Comparison of ENCODE assay signal across 9 cellular contexts in the genomic region with DNA sequence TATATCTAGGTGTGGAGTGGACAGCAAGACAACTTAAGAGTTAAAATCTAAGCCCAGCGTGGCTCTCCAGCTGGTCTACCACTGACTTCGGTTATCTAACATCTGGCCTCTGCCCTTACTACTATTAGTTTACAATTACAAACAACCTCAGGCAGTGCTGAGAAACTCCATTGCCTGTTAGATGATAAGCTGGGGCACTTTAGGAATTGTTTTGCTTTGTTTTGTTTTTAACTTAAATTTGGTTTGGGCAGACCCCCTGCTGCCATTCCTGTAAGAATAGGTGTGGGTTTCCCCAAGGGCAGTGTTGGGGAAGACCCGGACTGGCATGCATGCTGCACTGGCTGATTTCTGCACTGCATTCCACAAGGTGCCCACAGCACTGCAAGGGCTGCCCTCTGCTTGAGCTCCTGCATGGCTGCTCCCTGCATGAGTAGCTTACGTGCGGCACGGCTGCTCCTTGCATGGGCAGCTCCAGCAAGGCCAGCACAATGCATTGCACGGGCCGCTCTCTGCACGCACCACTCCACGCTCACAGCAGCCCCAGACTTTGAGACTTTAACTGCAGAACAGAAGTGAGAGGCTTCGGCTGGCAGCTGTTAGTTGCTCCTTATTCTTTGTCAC.
DNase-seq lines count a peak whose midpoint lies in the region; ATAC-seq and TF ChIP-seq lines count a peak whose summit lies in the region.
"Had no signal": no experiment of that assay in that cellular context is flagged by ENCODE, and none has a peak within 500 bp of the region (broad histone marks: within the 10 kb centered on the region; RNA-seq: fewer than 3 reads in every experiment).

No MANE protein-coding gene starts in this region.

- H3K4me2 ChIP-seq in OCI-LY3 (ENCODE audit: low read length) = peak overlapping the region; percentile 88

- H3K27ac Mint-ChIP-seq in activated T-cell treated with anti-CD3 and anti-CD28 coated beads, Interleukin-2, amount 50 U/mL, for 72 hours = no peak overlapping the region

- H3K36me3 Mint-ChIP-seq in activated T-cell treated with anti-CD3 and anti-CD28 coated beads, Interleukin-2, amount 50 U/mL, for 72 hours (ENCODE audit: insufficient read depth in 2 of 2) = peaks cover 0 to 5% of the 10 kb centered on the region in 2 donors

- no peak for TF ChIP-seq EP300 in tibial nerve (IDR thresholded peaks at IDR 0.05)

- ATAC-seq in activated T-cell treated with anti-CD3 and anti-CD28 coated beads, Interleukin-2, amount 50 U/mL, for 72 hours (replicated peaks in 1 of 2) = no peak
- ATAC-seq in esophagus mucosa = peak; percentile 39

- H3K27me3 ChIP-seq in OCI-LY3 (ENCODE audit: low read depth, low read length) = peaks cover 23% of the 10 kb centered on the region
- no peaks in the 10 kb centered on the region for H3K27me3 ChIP-seq in tibial nerve
- H3K27me3 ChIP-seq in HAP-1 (ENCODE audit: low read depth) = no peaks in the 10 kb centered on the region

- H3K4me3 Mint-ChIP-seq in activated T-cell treated with anti-CD3 and anti-CD28 coated beads, Interleukin-2, amount 50 U/mL, for 72 hours = peak overlapping the region; percentile 63 to 85

- H3K4me1 Mint-ChIP-seq in activated T-cell treated with anti-CD3 and anti-CD28 coated beads, Interleukin-2, amount 50 U/mL, for 72 hours (ENCODE audit: low read depth) = peaks cover 71% of the 10 kb centered on the region

- DNase-seq in activated T-cell treated with anti-CD3 and anti-CD28 coated beads, Interleukin-2, amount 50 U/mL, for 72 hours = no peak
- no peak for DNase-seq in activated T-cell treated with anti-CD3 and anti-CD28 coated beads, Interleukin-2, amount 50 U/mL, for 48 hours
- DNase-seq in tibial nerve (ENCODE audit: low spot score in 2 of 2) = no peak
- no peak for DNase-seq in activated gamma-delta T cell treated with Interleukin-2 at 50 U/mL for 16 hours
- DNase-seq in HAP-1 (ENCODE audit: low spot score in 2 of 2) = no peak
- no peak for DNase-seq in OCI-M2 (lab: John Stamatoyannopoulos, UW; ENCODE audit: unreplicated experiment)
- DNase-seq: activated CD4-positive, alpha-beta T cell treated with anti-CD3 and anti-CD28 coated beads for 1 hour had no signal

- in situ Hi-C loops in HAP-1 (cut with MboI; ENCODE audit: low sequenced_read_pairs) = no loop called here

- no peaks in the 10 kb centered on the region for H3K9me3 Mint-ChIP-seq in activated T-cell treated with anti-CD3 and anti-CD28 coated beads, Interleukin-2, amount 50 U/mL, for 72 hours

- 52 to 57% methylated on average over 10 of the region's 11 CpGs for WGBS in tibial nerve, 2 donors

- H3K36me3 ChIP-seq in OCI-LY3 (replicated peaks; ENCODE audit: low read depth, low read length) (no peaks in the 10 kb centered on the region), tibial nerve (no peaks in the 10 kb centered on the region), HAP-1 (replicated peaks) (no peaks in the 10 kb centered on the region)

- peaks cover 80% of the 10 kb centered on the region for H3K4me1 ChIP-seq in OCI-LY3 (ENCODE audit: low read length)
- H3K4me1 ChIP-seq in tibial nerve = peaks cover 0 to 56% (median 12%) of the 10 kb centered on the region in 4 donors
- peaks cover 28% of the 10 kb centered on the region for H3K4me1 ChIP-seq in HAP-1

- peak overlapping the region; percentile 47 for H3K9ac ChIP-seq in OCI-LY3 (ENCODE audit: low read length)

- no peaks in the 10 kb centered on the region for H3K27me3 Mint-ChIP-seq in activated T-cell treated with anti-CD3 and anti-CD28 coated beads, Interleukin-2, amount 50 U/mL, for 72 hours (ENCODE audit: low read depth)

- TF ChIP-seq POLR2A in tibial nerve (IDR thresholded peaks at IDR 0.05) = no peak

- no peak overlapping the region for H2AFZ ChIP-seq in OCI-LY3 (ENCODE audit: low read depth, low read length)

- H3K9me3 ChIP-seq in OCI-LY3 (ENCODE audit: insufficient read depth, low read length) = no peaks in the 10 kb centered on the region
- H3K9me3 ChIP-seq in tibial nerve = no peaks in the 10 kb centered on the region
- no peaks in the 10 kb centered on the region for H3K9me3 ChIP-seq in HAP-1

- H4K20me1 ChIP-seq in OCI-LY3 (ENCODE audit: insufficient read depth, low read length) = no peaks in the 10 kb centered on the region

- TF ChIP-seq CTCF in OCI-LY3 (IDR thresholded peaks at IDR 0.05; ENCODE audit: low read depth, low read length) = no peak
- no peak for TF ChIP-seq CTCF in tibial nerve (IDR thresholded peaks at IDR 0.05)

- H3K79me2 ChIP-seq in OCI-LY3 (ENCODE audit: low read length) = no peaks in the 10 kb centered on the region

- peak overlapping the region; percentile 85 for H3K27ac ChIP-seq in OCI-LY3 (ENCODE audit: low read length)
- peak overlapping the region in 3 of 4 donors; percentile 37 to 72 (median 70) for H3K27ac ChIP-seq in tibial nerve

- H3K4me3 ChIP-seq in OCI-LY3 (ENCODE audit: low read length) = peak overlapping the region; percentile 69
- H3K4me3 ChIP-seq in tibial nerve = peak overlapping the region in 1 of 4 donors; percentile 12
- H3K4me3 ChIP-seq in HAP-1 = no peak overlapping the region
